In the genomic region with DNA sequence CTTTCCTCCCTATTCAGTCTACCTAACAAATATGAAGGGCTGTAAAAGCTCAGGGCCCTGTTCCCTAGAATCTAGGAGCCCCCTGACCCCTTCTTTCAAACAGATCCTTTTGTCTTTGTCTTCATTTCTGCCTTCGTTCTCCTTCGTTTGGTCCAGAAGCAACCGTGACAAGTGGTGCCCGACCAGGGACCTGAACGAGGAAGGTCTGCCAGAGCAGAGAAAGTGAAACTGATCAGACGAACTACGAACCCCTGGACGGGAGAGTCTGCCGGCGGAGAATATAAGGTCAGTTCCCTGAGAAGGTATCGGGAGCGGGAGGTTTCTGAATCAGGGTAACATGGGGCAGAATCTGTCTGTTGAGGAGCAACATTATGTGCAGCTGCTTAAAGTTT, we compare ENCODE assay signal across 1 cellular context.
TF ChIP-seq lines count a peak whose summit lies in the region.

No MANE protein-coding gene starts in this region.

TF ChIP-seq in liver, 16 proteins besides CTCF, POLR2A, EP300 and RAD21 (continued from another document):
- TF ChIP-seq, protein P1, sequence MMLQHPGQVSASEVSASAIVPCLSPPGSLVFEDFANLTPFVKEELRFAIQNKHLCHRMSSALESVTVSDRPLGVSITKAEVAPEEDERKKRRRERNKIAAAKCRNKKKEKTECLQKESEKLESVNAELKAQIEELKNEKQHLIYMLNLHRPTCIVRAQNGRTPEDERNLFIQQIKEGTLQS (IDR thresholded peaks at IDR 0.05): no peak
- TF ChIP-seq EGR1 (IDR thresholded peaks at IDR 0.05; ENCODE audit: low read depth in 2 of 2) (no peak), HNF4A (conservative IDR thresholded peaks at IDR 0.05) (no peak), RXRA (IDR thresholded peaks at IDR 0.05) (no peak), SP1 (IDR thresholded peaks at IDR 0.05) (no peak), YY1 (IDR thresholded peaks at IDR 0.05) (no peak)
